Comparison of ENCODE assay signal across 9 cellular contexts in the genomic region with DNA sequence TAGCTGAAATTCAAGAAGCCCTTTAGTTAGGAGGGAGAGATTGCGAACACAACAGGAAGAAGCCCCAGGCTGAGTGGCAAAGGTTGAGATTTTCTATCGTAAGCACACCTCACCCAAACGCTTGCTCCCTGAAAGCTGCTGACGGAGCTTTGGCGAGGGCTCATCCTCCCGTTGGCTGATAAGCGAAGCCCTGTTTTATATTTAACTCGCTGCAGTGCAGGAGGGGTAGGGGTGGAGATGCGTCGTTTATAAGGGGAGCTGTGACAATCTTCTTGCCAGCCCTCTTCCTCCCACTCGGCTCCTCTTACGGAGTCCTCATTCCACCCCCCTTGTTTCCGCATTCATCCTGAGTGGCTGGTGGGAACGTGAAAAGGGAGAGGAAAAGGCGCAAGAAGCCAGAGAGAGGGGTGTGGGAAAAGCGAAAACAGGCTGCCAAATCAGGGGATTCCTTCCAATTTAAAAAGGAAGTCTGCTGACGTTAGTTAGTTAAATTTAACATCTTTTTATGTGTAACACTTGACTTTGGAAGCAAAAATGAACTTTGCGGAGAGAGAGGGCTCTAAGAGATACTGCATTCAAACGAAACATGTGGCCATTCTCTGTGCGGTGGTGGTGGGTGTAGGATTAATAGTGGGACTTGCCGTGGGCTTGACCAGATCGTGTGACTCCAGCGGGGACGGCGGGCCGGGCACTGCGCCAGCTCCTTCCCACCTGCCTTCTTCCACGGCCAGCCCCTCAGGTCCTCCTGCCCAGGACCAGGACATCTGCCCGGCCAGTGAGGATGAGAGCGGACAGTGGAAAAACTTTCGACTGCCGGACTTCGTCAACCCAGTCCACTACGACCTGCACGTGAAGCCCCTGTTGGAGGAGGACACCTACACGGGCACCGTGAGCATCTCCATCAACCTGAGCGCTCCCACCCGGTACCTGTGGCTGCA. TPM values are rescaled to one million over a fixed set of nuclear protein-coding genes. Genes with fewer than 3 reads are reported as not detected.
DNase-seq lines count a peak whose midpoint lies in the region; ATAC-seq, FAIRE-seq and TF ChIP-seq lines count a peak whose summit lies in the region.
"Had no signal": no experiment of that assay in that cellular context is flagged by ENCODE, and none has a peak within 500 bp of the region (broad histone marks: within the 10 kb centered on the region; RNA-seq: fewer than 3 reads in every experiment).

A gene with protein sequence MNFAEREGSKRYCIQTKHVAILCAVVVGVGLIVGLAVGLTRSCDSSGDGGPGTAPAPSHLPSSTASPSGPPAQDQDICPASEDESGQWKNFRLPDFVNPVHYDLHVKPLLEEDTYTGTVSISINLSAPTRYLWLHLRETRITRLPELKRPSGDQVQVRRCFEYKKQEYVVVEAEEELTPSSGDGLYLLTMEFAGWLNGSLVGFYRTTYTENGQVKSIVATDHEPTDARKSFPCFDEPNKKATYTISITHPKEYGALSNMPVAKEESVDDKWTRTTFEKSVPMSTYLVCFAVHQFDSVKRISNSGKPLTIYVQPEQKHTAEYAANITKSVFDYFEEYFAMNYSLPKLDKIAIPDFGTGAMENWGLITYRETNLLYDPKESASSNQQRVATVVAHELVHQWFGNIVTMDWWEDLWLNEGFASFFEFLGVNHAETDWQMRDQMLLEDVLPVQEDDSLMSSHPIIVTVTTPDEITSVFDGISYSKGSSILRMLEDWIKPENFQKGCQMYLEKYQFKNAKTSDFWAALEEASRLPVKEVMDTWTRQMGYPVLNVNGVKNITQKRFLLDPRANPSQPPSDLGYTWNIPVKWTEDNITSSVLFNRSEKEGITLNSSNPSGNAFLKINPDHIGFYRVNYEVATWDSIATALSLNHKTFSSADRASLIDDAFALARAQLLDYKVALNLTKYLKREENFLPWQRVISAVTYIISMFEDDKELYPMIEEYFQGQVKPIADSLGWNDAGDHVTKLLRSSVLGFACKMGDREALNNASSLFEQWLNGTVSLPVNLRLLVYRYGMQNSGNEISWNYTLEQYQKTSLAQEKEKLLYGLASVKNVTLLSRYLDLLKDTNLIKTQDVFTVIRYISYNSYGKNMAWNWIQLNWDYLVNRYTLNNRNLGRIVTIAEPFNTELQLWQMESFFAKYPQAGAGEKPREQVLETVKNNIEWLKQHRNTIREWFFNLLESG (plus strand): TSS at position 275 of the 938 bp plus-strand sequence. CDS start 260 bp downstream, at position 535.

- TF ChIP-seq POLR2A in Peyer's patch (IDR thresholded peaks at IDR 0.05) (peak; percentile 92), H54 (IDR thresholded peaks at IDR 0.05; ENCODE audit: low read depth, low read length) (no peak)

- intact Hi-C loops in tibial artery (cut with DNase I; ENCODE audit: low total_unique reads): no loop called here

- H3K4me1 ChIP-seq in Peyer's patch (no peaks in the 10 kb centered on the region), tibial artery (peaks cover 0 to 10% (median 0%) of the 10 kb centered on the region in 4 donors)

- H3K27ac ChIP-seq in Peyer's patch (peak within 1 kb of the TSS in 3 of 4 donors; percentile 66 to 85 (median 67)), tibial artery (no peak within 1 kb of the TSS)

- H3K36me3 ChIP-seq in Peyer's patch: no peaks in the 10 kb centered on the region
- H3K36me3 ChIP-seq in tibial artery: no peaks in the 10 kb centered on the region

- TF ChIP-seq CTCF in Peyer's patch (IDR thresholded peaks at IDR 0.05) (no peak), tibial artery (IDR thresholded peaks at IDR 0.05) (no peak)

- FAIRE-seq in H54 (lab: Jason Lieb, UNC): no peak

- peak in 2 of 3 donors; percentile 79 to 84 for DNase-seq in Peyer's patch
- DNase-seq in fibroblast of gingiva (ENCODE audit: low read depth): peak; percentile 41
- DNase-seq in mesenteric fat pad (ENCODE audit: low spot score): no peak
- no peak for DNase-seq in tibial artery
- DNase-seq in COLO829 (ENCODE audit: low spot score): no peak
- no peak for DNase-seq in A172 (ENCODE audit: low spot score)
- no peak for DNase-seq in H54 (ENCODE audit: insufficient read length, low spot score)
- DNase-seq: activated gamma-delta T cell treated with Interleukin-2 at 50 U/mL for 16 hours had no signal

- H3K9me3 ChIP-seq in Peyer's patch (no peaks in the 10 kb centered on the region), tibial artery (no peaks in the 10 kb centered on the region)

- H3K4me3 ChIP-seq in Peyer's patch (peak within 1 kb of the TSS in 3 of 4 donors; percentile 32 to 72 (median 57)), tibial artery (peak within 1 kb of the TSS; percentile 24 to 31)

- H3K27me3 ChIP-seq in Peyer's patch (no peaks in the 10 kb centered on the region), tibial artery (peaks cover 0 to 11% of the 10 kb centered on the region in 2 donors)

- no peak for ATAC-seq in HG03469 (IDR thresholded peaks at IDR 0.05; ENCODE audit: unreplicated experiment)

RNA-seq across cellular contexts. Expression of the gene that starts here (rescaled TPM):
- total RNA-seq in Peyer's patch: 100 to 1,000 TPM in 3 of 4 donors, 10 to 100 TPM in 1; 27.2 to 751 (median 412) TPM
- total RNA-seq in mesenteric fat pad: 13.9 TPM
- not detected in 2 replicates for total RNA-seq in A172 (2014; rRNA removed; shearing (Covaris generic))

Comparison
In these comparisons a context has a peak if more than half of its experiments do, and no peak if none do; other contexts are left out.
1. RNA of the gene that starts here (total RNA-seq): 27.2 to 751 TPM in Peyer's patch and 13.9 TPM in mesenteric fat pad (single experiment); not detected in A172; every median in the first group is over 10 times any median in the second.
2. DNase-seq: peak in Peyer's patch (2 of 3) and fibroblast of gingiva (single experiment); none in mesenteric fat pad (single experiment), tibial artery (0 of 2), COLO829 (single experiment), A172 (single experiment) and H54 (single experiment).
3. H3K27ac ChIP-seq: peak in Peyer's patch (3 of 4); none in tibial artery (0 of 2).